ENCODE assay signal across 8 cellular contexts in genomic region chr5:179822059-179822432, GRCh38. TPM values are rescaled to one million over a fixed set of nuclear protein-coding genes. Genes with fewer than 3 reads are reported as not detected.
DNase-seq lines count a peak whose midpoint lies in the region; ATAC-seq and TF ChIP-seq lines count a peak whose summit lies in the region.

No MANE protein-coding gene starts in this region.

- H3K4me1 Mint-ChIP-seq in CD4-positive, CD25-positive, alpha-beta regulatory T cell, result peaks cover 8 to 66% (median 35%) of the 10 kb centered on the region in 4 donors

- peaks cover 0 to 2% (median 0%) of the 10 kb centered on the region in 7 donors for H3K9me3 Mint-ChIP-seq in CD4-positive, CD25-positive, alpha-beta regulatory T cell

- H3K27me3 Mint-ChIP-seq in CD4-positive, CD25-positive, alpha-beta regulatory T cell, result peaks cover 10% of the 10 kb centered on the region

- TF ChIP-seq CTCF in PC-3 (conservative IDR thresholded peaks at IDR 0.05; ENCODE audit: low read depth, low read length), result no peak

- H3K9me3 ChIP-seq in CD4-positive, CD25-positive, alpha-beta regulatory T cell (ENCODE audit: control insufficient read depth in 2 of 2, low read length in 2 of 2), result no peaks in the 10 kb centered on the region
- H3K9me3 ChIP-seq in PC-3 (ENCODE audit: low read length) (no peaks in the 10 kb centered on the region), endocrine pancreas (ENCODE audit: control insufficient read depth, low read length) (no peaks in the 10 kb centered on the region), neuron (ENCODE audit: low read length) (no peaks in the 10 kb centered on the region)

- H3F3A ChIP-seq in PC-3 (ENCODE audit: low read length, unreplicated experiment), result no peaks in the 10 kb centered on the region

- H3K4me1 ChIP-seq in CD4-positive, CD25-positive, alpha-beta regulatory T cell (ENCODE audit: control insufficient read depth, insufficient read depth, low read length, poor library complexity, severe bottlenecking), result peaks cover 46% of the 10 kb centered on the region
- H3K4me1 ChIP-seq in PC-3 (ENCODE audit: insufficient read depth, low read length), result peaks cover 41% of the 10 kb centered on the region
- peaks cover 6% of the 10 kb centered on the region for H3K4me1 ChIP-seq in endocrine pancreas (ENCODE audit: control insufficient read depth, insufficient read depth, low read length)
- H3K4me1 ChIP-seq in neuron (ENCODE audit: insufficient read depth, low read length), result peaks cover 34% of the 10 kb centered on the region

- intact Hi-C loops in PC-3 (cut with micrococcal nuclease), result no loop called here

- H3K9ac ChIP-seq in PC-3 (ENCODE audit: low read length) (peak overlapping the region; percentile 94; the same call in 1 of the 2 replicates), endocrine pancreas (ENCODE audit: control insufficient read depth, insufficient read depth, low read length) (peak overlapping the region; percentile 95)

- peak overlapping the region in 2 of 3 donors; percentile 98 for H3K27ac Mint-ChIP-seq in CD4-positive, CD25-positive, alpha-beta regulatory T cell

- no peak for ATAC-seq in CD4-positive, CD25-positive, alpha-beta regulatory T cell (ENCODE audit: low read depth in 2 of 2)
- ATAC-seq in PC-3 (no peak), HG03520 (IDR thresholded peaks at IDR 0.05; ENCODE audit: unreplicated experiment) (no peak)

- no peak for DNase-seq in CD4-positive, CD25-positive, alpha-beta regulatory T cell
- no peak for DNase-seq in PC-3
- no peak for DNase-seq in middle frontal gyrus (ENCODE audit: extremely low spot score, low spot score)
- DNase-seq in SIG-M5 treated with dmso at 0.1 percent for 504 hours (lab: John Stamatoyannopoulos, UW; ENCODE audit: unreplicated experiment), result no peak
- no peak for DNase-seq in CD1c-positive myeloid dendritic cell (ENCODE audit: extremely low spot score)

- POLR2A ChIA-PET in PC-3 (lab: Charles Lee; ENCODE audit: unreplicated experiment), result no interaction called here

- peaks cover 50% of the 10 kb centered on the region for H4K20me1 ChIP-seq in PC-3 (ENCODE audit: low read length)

- BruUV-seq in PC-3 (replicated peaks; lab: Mats Ljungman, UMichigan), result TSS peak; percentile 55

- H3K4me2 ChIP-seq in PC-3 (ENCODE audit: low read length), result peak overlapping the region; percentile 89

- no peaks in the 10 kb centered on the region for H3K27me3 ChIP-seq in CD4-positive, CD25-positive, alpha-beta regulatory T cell (ENCODE audit: control insufficient read depth, insufficient read depth, low read length)
- H3K27me3 ChIP-seq in PC-3 (ENCODE audit: low read length) (no peaks in the 10 kb centered on the region), endocrine pancreas (ENCODE audit: control insufficient read depth, insufficient read depth, low read length) (no peaks in the 10 kb centered on the region), neuron (ENCODE audit: insufficient read depth, low read length) (no peaks in the 10 kb centered on the region)

- H3K36me3 ChIP-seq in CD4-positive, CD25-positive, alpha-beta regulatory T cell (ENCODE audit: control insufficient read depth, insufficient read depth, low read length), result peaks cover 38% of the 10 kb centered on the region
- H3K36me3 ChIP-seq in PC-3 (ENCODE audit: low read depth, low read length), result peaks cover 28% of the 10 kb centered on the region
- peaks cover 17% of the 10 kb centered on the region for H3K36me3 ChIP-seq in endocrine pancreas (ENCODE audit: control insufficient read depth, insufficient read depth, low read length)
- peaks cover 38% of the 10 kb centered on the region for H3K36me3 ChIP-seq in neuron (ENCODE audit: insufficient read depth, low read length)

- peak overlapping the region; percentile 98 to 100 (median 99) for H3K4me3 Mint-ChIP-seq in CD4-positive, CD25-positive, alpha-beta regulatory T cell

- peaks cover 56% of the 10 kb centered on the region for H3K79me2 ChIP-seq in PC-3 (ENCODE audit: low read length)

- H3K9me2 ChIP-seq in PC-3 (replicated peaks; ENCODE audit: low read length), result no peaks in the 10 kb centered on the region

- CTCF ChIA-PET in PC-3 (lab: Charles Lee), result no interaction called here

- peak overlapping the region; percentile 96 for H3K27ac ChIP-seq in CD4-positive, CD25-positive, alpha-beta regulatory T cell (ENCODE audit: insufficient read depth, low read length, poor library complexity, severe bottlenecking)
- no peak overlapping the region for H3K27ac ChIP-seq in PC-3 (ENCODE audit: low read length)

- H3K36me3 Mint-ChIP-seq in CD4-positive, CD25-positive, alpha-beta regulatory T cell, result peaks cover 15% of the 10 kb centered on the region

- H2AFZ ChIP-seq in PC-3 (ENCODE audit: low read length) (no peak overlapping the region), neuron (ENCODE audit: low read depth, low read length) (no peak overlapping the region)

- H3K4me3 ChIP-seq in CD4-positive, CD25-positive, alpha-beta regulatory T cell (ENCODE audit: low read depth, low read length), result peak overlapping the region; percentile 92
- H3K4me3 ChIP-seq in PC-3 (ENCODE audit: low read length) (peak overlapping the region; percentile 93), endocrine pancreas (ENCODE audit: control insufficient read depth, insufficient read depth, low read length) (peak overlapping the region; percentile 96), neuron (ENCODE audit: low read length) (peak overlapping the region; percentile 57)

RNA-seq across cellular contexts. Expression of gene SQSTM1, which starts 1.3 kb away (rescaled TPM):
- 615 TPM for total RNA-seq in CD4-positive, CD25-positive, alpha-beta regulatory T cell
- polyA plus RNA-seq in CD4-positive, CD25-positive, alpha-beta regulatory T cell, result 100 to 1,000 TPM; 219 to 283 (median 237) TPM
- total RNA-seq in PC-3 (2014; rRNA removed), result 253 and 341 TPM in 2 replicates

RNA-seq across cellular contexts. Expression of gene MGAT4B, which starts 15.4 kb away (rescaled TPM):
- total RNA-seq in CD4-positive, CD25-positive, alpha-beta regulatory T cell, result 134 TPM
- 10 to 100 TPM; 11.9 to 18.0 (median 13.8) TPM for polyA plus RNA-seq in CD4-positive, CD25-positive, alpha-beta regulatory T cell
- 88.9 and 113 TPM in 2 replicates for total RNA-seq in PC-3 (2014; rRNA removed)

RNA-seq across cellular contexts. Expression of gene LTC4S, which starts 28.3 kb away (rescaled TPM):
- total RNA-seq in CD4-positive, CD25-positive, alpha-beta regulatory T cell, result 2.8 TPM
- 1 to 10 TPM in 2 of 4 donors, under 1 TPM in 2; 0.48 to 4.3 (median 1.3) TPM for polyA plus RNA-seq in CD4-positive, CD25-positive, alpha-beta regulatory T cell
- 1.5 and 3.6 TPM in 2 replicates for total RNA-seq in PC-3 (2014; rRNA removed)

RNA-seq across cellular contexts. Expression of gene MRNIP, which starts 36.6 kb away (rescaled TPM):
- total RNA-seq in CD4-positive, CD25-positive, alpha-beta regulatory T cell, result 46.4 TPM
- polyA plus RNA-seq in CD4-positive, CD25-positive, alpha-beta regulatory T cell, result 10 to 100 TPM; 10.2 to 18.5 (median 17.2) TPM
- total RNA-seq in PC-3 (2014; rRNA removed), result 20.2 and 26.1 TPM in 2 replicates
